ENCODE assay signal across 6 cellular contexts in the genomic region with DNA sequence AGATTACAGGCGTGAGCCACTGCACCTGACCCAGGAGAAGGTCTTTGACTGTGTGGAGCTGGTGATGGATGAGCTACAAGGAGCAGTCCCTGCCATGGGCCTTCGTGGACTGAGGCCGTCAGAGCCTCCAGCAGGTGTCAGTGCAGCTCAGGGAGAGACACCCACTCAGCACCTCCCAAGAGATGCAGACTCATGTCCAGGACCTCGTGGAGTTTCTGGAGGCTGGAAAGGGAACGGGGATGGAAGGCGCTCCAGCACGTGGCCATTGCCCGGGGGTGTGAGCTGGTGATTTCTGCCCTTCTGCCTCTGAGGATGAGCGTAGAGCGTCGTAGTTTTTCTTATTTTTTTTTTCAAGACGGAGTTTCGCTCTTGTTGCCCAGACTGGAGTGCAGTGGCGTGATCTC.
DNase-seq lines count a peak whose midpoint lies in the region; ATAC-seq and TF ChIP-seq lines count a peak whose summit lies in the region.

No MANE protein-coding gene starts in this region.

- H3K4me3 ChIP-seq in foreskin fibroblast (ENCODE audit: low read depth in 1 of 2, low read length in 2 of 2), result no peak overlapping the region

- DNase-seq in NCI-H1105 treated with DMSO at 0.1 percent for 48 hours (lab: John Stamatoyannopoulos, UW) (peak; percentile 12), NCI-H1105 (lab: John Stamatoyannopoulos, UW) (no peak), OCI-M1 (lab: John Stamatoyannopoulos, UW) (peak; percentile 67), foreskin fibroblast (peak in 1 of 2 donors; percentile 70)

- TF ChIP-seq CTCF in foreskin fibroblast (IDR thresholded peaks at IDR 0.05; ENCODE audit: low read depth, low read length), result peak; percentile 65

- no peak for ATAC-seq in GM21367 (IDR thresholded peaks at IDR 0.05; ENCODE audit: unreplicated experiment)
- no peak for ATAC-seq in HG03521 (IDR thresholded peaks at IDR 0.05; ENCODE audit: unreplicated experiment)
